Comparison of ENCODE assay signal across 1 cellular context in the genomic region with DNA sequence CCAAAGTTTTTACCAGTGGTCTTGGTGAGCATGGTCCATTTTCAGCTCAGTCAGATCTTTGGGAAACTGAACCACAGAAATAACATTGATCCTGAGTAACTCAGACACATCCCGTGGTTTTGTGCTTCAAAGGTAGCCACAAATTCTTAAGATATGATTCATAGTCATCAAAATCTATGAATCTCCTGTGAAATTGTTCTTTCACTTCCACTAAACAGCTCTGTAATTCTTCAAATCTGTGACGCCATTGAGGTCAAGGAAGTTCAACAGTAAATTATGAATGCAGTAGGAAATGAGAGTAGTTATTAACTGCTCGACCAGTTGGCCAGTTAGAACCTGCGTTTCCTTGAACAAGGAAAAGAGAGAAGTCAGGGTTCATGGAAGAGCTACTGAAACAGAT.
TF ChIP-seq lines count a peak whose summit lies in the region.

No MANE protein-coding gene starts in this region.

TF ChIP-seq in IMR-90, 13 proteins besides CTCF, POLR2A, EP300 and RAD21 (continued from another document):
- peak; percentile 24; the same call in 1 of the 2 replicates for TF ChIP-seq CEBPB (IDR thresholded peaks at IDR 0.05; ENCODE audit: low read depth, low read length)
